In the genomic region with DNA sequence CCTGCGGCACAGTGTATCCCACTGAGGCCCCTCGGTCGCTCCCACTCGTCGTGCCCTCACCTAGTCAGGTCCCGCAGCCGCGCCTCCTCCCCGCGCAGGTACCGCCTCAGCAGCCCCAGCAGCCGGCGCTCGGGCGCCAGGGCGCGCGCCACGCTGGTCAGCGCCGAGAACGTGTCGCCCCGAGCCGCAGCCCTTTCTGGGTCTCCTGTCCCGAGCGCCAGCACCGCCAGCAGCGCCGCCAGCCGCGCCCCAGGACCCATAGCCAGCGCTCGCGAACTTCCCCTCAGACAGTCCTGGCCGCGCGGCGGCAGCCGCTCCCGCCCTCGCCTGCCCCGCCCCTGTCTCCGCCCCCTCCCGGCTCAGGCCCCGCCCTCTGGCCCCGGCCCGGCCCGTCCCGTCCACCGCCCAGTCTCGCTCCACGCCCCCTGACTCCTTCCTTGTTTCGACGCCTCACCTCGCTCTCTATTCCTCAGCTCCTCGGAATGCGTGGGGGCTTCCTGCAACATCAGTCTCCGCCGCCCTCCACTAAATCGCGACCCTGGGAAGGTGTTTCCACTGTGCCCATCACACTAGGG, we compare ENCODE assay signal across 8 cellular contexts. TPM values are rescaled to one million over a fixed set of nuclear protein-coding genes. Genes with fewer than 3 reads are reported as not detected.
DNase-seq lines count a peak whose midpoint lies in the region; ATAC-seq and TF ChIP-seq lines count a peak whose summit lies in the region.

A gene (minus strand): TSS at position 289 of the 575 bp plus-strand sequence. CDS start 29 bp downstream, at position 260.

- 8% methylated on average over 26 of the region's 62 CpGs for WGBS in esophagus muscularis mucosa

- H3K36me3 ChIP-seq in esophagus muscularis mucosa = no peaks in the 10 kb centered on the region

- peaks cover 34 to 57% of the 10 kb centered on the region in 2 donors for H3K27me3 Mint-ChIP-seq in natural killer cell treated with Interleukin-12 subunit alpha and Interleukin-12 subunit beta and Interleukin-15 and Interleukin-18, amount 100 ng/mL, for 72 hours
- H3K27me3 Mint-ChIP-seq in stimulated activated naive CD8-positive, alpha-beta T cell treated with anti-CD3 and anti-CD28 coated beads, Interleukin-15, amount 100 ng/mL, for 72 hours = peaks cover 46% of the 10 kb centered on the region

- TF ChIP-seq POLR2A in esophagus muscularis mucosa (IDR thresholded peaks at IDR 0.05; ENCODE audit: low read depth) = no peak

- H3K27me3 ChIP-seq in esophagus muscularis mucosa = peaks cover 0 to 12% (median 0%) of the 10 kb centered on the region in 4 donors

- TF ChIP-seq EP300 in esophagus muscularis mucosa (IDR thresholded peaks at IDR 0.05) = no peak

- peaks cover 10 to 24% (median 13%) of the 10 kb centered on the region in 4 donors for H3K4me1 ChIP-seq in esophagus muscularis mucosa

- DNase-seq in Daoy (ENCODE audit: low read depth) (peak; percentile 73), NCI-H146 treated with DMSO at 0.1 percent for 48 hours (lab: John Stamatoyannopoulos, UW; ENCODE audit: unreplicated experiment) (peak; percentile 25), esophagus muscularis mucosa (ENCODE audit: extremely low spot score) (no peak), amniotic stem cell (lab: John Stamatoyannopoulos, UW) (no peak)
- peak; percentile 84 for DNase-seq in activated CD8-positive, alpha-beta memory T cell treated with anti-CD3 and anti-CD28 coated beads, Interleukin-2, amount 50 U/mL, for 48 hours
- peak; percentile 62 for DNase-seq in natural killer cell treated with Interleukin-12 subunit alpha and Interleukin-12 subunit beta and Interleukin-15 and Interleukin-18, amount 100 ng/mL, for 72 hours (ENCODE audit: low spot score)
- peak; percentile 41 to 52 for DNase-seq in stimulated activated naive CD8-positive, alpha-beta T cell treated with anti-CD3 and anti-CD28 coated beads, Interleukin-15, amount 100 ng/mL, for 72 hours

- peaks cover 2% of the 10 kb centered on the region for H3K36me3 Mint-ChIP-seq in natural killer cell treated with Interleukin-12 subunit alpha and Interleukin-12 subunit beta and Interleukin-15 and Interleukin-18, amount 100 ng/mL, for 72 hours

- H3K4me3 Mint-ChIP-seq in natural killer cell treated with Interleukin-12 subunit alpha and Interleukin-12 subunit beta and Interleukin-15 and Interleukin-18, amount 100 ng/mL, for 72 hours = peak within 1 kb of the TSS; percentile 51
- peak within 1 kb of the TSS; percentile 69 to 78 for H3K4me3 Mint-ChIP-seq in stimulated activated naive CD8-positive, alpha-beta T cell treated with anti-CD3 and anti-CD28 coated beads, Interleukin-15, amount 100 ng/mL, for 72 hours

- no peaks in the 10 kb centered on the region for H3K9me3 Mint-ChIP-seq in natural killer cell treated with Interleukin-12 subunit alpha and Interleukin-12 subunit beta and Interleukin-15 and Interleukin-18, amount 100 ng/mL, for 72 hours
- H3K9me3 Mint-ChIP-seq in stimulated activated naive CD8-positive, alpha-beta T cell treated with anti-CD3 and anti-CD28 coated beads, Interleukin-15, amount 100 ng/mL, for 72 hours = peaks cover 4 to 7% of the 10 kb centered on the region in 2 donors

- peaks cover 9 to 16% of the 10 kb centered on the region in 2 donors for H3K4me1 Mint-ChIP-seq in natural killer cell treated with Interleukin-12 subunit alpha and Interleukin-12 subunit beta and Interleukin-15 and Interleukin-18, amount 100 ng/mL, for 72 hours (ENCODE audit: low read depth in 2 of 2)
- H3K4me1 Mint-ChIP-seq in stimulated activated naive CD8-positive, alpha-beta T cell treated with anti-CD3 and anti-CD28 coated beads, Interleukin-15, amount 100 ng/mL, for 72 hours = peaks cover 8% of the 10 kb centered on the region

- no peak within 1 kb of the TSS for H3K27ac Mint-ChIP-seq in natural killer cell treated with Interleukin-12 subunit alpha and Interleukin-12 subunit beta and Interleukin-15 and Interleukin-18, amount 100 ng/mL, for 72 hours
- no peak within 1 kb of the TSS for H3K27ac Mint-ChIP-seq in stimulated activated naive CD8-positive, alpha-beta T cell treated with anti-CD3 and anti-CD28 coated beads, Interleukin-15, amount 100 ng/mL, for 72 hours

- H3K27ac ChIP-seq in esophagus muscularis mucosa (replicated peaks in 1 of 4) = no peak within 1 kb of the TSS

- ATAC-seq in natural killer cell treated with Interleukin-12 subunit alpha and Interleukin-12 subunit beta and Interleukin-15 and Interleukin-18, amount 100 ng/mL, for 72 hours = peak; percentile 91 to 94
- ATAC-seq in stimulated activated naive CD8-positive, alpha-beta T cell treated with anti-CD3 and anti-CD28 coated beads, Interleukin-15, amount 100 ng/mL, for 72 hours = peak; percentile 94
- ATAC-seq in GM21786 (IDR thresholded peaks at IDR 0.05; ENCODE audit: unreplicated experiment) = no peak

- H3K9me3 ChIP-seq in esophagus muscularis mucosa = peaks cover 0 to 8% (median 2%) of the 10 kb centered on the region in 4 donors

- intact Hi-C loops in esophagus muscularis mucosa (cut with DNase I) = no loop called here

- TF ChIP-seq CTCF in esophagus muscularis mucosa (IDR thresholded peaks at IDR 0.05) = peak in 1 of 3 experiments; percentile 12

- peak within 1 kb of the TSS; percentile 56 to 67 (median 60) for H3K4me3 ChIP-seq in esophagus muscularis mucosa

RNA-seq across cellular contexts. Expression of the gene that starts here (rescaled TPM):
- total RNA-seq in Daoy (2014; rRNA removed; shearing (Covaris generic)) = 1.5 and 2.5 TPM in 2 replicates
- total RNA-seq in esophagus muscularis mucosa = 1 to 10 TPM in 2 of 4 donors, under 1 TPM in 2; 0.71 to 2.1 (median 1.1) TPM
- total RNA-seq in natural killer cell treated with Interleukin-12 subunit alpha and Interleukin-12 subunit beta and Interleukin-15 and Interleukin-18, amount 100 ng/mL, for 72 hours = not detected

Comparison
In these comparisons a context has a peak if more than half of its experiments do, and no peak if none do; other contexts are left out.
1. Peak in DNase-seq and ATAC-seq in natural killer cell treated with Interleukin-12 subunit alpha and Interleukin-12 subunit beta and Interleukin-15 and Interleukin-18, amount 100 ng/mL, for 72 hours; RNA of the gene not detected or under 1 TPM.
2. DNase-seq: peak in Daoy (single experiment), NCI-H146 treated with DMSO at 0.1 percent for 48 hours (single experiment), activated CD8-positive, alpha-beta memory T cell treated with anti-CD3 and anti-CD28 coated beads, Interleukin-2, amount 50 U/mL, for 48 hours (single experiment) and stimulated activated naive CD8-positive, alpha-beta T cell treated with anti-CD3 and anti-CD28 coated beads, Interleukin-15, amount 100 ng/mL, for 72 hours (2 of 2); none in esophagus muscularis mucosa (single experiment) and amniotic stem cell (single experiment).